Comparison of ENCODE assay signal across 1 cellular context in the genomic region with DNA sequence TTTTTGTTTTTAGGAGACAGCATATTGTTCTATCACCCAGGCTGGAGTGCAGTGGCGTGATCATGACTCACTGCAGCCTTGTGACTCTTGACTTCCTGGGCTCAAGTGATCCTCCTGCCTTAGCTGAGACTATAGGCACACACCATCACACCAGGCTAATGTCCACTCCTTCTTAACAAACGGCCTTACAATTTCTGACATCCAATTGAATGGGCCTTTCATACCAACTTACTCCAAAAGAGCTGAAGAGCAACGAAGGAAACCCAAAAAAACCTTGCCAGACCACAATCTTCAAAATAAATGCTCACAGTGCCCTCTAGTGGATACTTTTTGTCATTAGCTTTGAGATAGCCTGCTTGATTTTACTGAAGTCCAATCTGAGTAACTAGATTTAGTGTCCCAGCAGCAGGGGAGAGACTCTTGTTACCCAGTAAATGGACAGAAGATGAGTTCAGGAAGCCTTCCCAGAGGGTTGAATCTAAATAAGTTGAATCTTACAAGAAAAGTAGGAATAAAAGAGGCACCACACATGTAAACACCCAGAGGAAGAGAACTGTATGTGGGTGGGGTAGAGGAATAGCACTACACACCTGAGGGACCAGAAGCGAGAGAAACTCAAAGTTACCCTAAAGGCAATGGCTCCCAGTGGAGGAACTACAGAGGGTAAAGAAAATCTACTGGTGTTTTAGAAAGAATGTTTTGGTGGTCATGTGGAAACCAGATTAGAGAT.
TF ChIP-seq lines count a peak whose summit lies in the region.

No MANE protein-coding gene starts in this region.

TF ChIP-seq in K562, 482 proteins besides CTCF, POLR2A, EP300 and RAD21 (continued from another document):
- TF ChIP-seq, protein P1, sequence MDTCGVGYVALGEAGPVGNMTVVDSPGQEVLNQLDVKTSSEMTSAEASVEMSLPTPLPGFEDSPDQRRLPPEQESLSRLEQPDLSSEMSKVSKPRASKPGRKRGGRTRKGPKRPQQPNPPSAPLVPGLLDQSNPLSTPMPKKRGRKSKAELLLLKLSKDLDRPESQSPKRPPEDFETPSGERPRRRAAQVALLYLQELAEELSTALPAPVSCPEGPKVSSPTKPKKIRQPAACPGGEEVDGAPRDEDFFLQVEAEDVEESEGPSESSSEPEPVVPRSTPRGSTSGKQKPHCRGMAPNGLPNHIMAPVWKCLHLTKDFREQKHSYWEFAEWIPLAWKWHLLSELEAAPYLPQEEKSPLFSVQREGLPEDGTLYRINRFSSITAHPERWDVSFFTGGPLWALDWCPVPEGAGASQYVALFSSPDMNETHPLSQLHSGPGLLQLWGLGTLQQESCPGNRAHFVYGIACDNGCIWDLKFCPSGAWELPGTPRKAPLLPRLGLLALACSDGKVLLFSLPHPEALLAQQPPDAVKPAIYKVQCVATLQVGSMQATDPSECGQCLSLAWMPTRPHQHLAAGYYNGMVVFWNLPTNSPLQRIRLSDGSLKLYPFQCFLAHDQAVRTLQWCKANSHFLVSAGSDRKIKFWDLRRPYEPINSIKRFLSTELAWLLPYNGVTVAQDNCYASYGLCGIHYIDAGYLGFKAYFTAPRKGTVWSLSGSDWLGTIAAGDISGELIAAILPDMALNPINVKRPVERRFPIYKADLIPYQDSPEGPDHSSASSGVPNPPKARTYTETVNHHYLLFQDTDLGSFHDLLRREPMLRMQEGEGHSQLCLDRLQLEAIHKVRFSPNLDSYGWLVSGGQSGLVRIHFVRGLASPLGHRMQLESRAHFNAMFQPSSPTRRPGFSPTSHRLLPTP (IDR thresholded peaks at IDR 0.05; ENCODE audit: borderline replicate concordance, extremely low read depth, insufficient read length): no peak
- no peak for TF ChIP-seq SRF (CRISPR knock-in tag; IDR thresholded peaks at IDR 0.05)
- no peak for TF ChIP-seq ZNF57 (CRISPR knock-in tag; IDR thresholded peaks at IDR 0.05)
- TF ChIP-seq, protein P2, sequence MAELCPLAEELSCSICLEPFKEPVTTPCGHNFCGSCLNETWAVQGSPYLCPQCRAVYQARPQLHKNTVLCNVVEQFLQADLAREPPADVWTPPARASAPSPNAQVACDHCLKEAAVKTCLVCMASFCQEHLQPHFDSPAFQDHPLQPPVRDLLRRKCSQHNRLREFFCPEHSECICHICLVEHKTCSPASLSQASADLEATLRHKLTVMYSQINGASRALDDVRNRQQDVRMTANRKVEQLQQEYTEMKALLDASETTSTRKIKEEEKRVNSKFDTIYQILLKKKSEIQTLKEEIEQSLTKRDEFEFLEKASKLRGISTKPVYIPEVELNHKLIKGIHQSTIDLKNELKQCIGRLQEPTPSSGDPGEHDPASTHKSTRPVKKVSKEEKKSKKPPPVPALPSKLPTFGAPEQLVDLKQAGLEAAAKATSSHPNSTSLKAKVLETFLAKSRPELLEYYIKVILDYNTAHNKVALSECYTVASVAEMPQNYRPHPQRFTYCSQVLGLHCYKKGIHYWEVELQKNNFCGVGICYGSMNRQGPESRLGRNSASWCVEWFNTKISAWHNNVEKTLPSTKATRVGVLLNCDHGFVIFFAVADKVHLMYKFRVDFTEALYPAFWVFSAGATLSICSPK (IDR thresholded peaks at IDR 0.05; ENCODE audit: borderline replicate concordance): no peak
- TF ChIP-seq, protein P3, sequence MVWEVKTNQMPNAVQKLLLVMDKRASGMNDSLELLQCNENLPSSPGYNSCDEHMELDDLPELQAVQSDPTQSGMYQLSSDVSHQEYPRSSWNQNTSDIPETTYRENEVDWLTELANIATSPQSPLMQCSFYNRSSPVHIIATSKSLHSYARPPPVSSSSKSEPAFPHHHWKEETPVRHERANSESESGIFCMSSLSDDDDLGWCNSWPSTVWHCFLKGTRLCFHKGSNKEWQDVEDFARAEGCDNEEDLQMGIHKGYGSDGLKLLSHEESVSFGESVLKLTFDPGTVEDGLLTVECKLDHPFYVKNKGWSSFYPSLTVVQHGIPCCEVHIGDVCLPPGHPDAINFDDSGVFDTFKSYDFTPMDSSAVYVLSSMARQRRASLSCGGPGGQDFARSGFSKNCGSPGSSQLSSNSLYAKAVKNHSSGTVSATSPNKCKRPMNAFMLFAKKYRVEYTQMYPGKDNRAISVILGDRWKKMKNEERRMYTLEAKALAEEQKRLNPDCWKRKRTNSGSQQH (CRISPR knock-in tag; IDR thresholded peaks at IDR 0.05): peak; percentile 70; the same call in 1 of the 2 replicates
- TF ChIP-seq, protein P4, sequence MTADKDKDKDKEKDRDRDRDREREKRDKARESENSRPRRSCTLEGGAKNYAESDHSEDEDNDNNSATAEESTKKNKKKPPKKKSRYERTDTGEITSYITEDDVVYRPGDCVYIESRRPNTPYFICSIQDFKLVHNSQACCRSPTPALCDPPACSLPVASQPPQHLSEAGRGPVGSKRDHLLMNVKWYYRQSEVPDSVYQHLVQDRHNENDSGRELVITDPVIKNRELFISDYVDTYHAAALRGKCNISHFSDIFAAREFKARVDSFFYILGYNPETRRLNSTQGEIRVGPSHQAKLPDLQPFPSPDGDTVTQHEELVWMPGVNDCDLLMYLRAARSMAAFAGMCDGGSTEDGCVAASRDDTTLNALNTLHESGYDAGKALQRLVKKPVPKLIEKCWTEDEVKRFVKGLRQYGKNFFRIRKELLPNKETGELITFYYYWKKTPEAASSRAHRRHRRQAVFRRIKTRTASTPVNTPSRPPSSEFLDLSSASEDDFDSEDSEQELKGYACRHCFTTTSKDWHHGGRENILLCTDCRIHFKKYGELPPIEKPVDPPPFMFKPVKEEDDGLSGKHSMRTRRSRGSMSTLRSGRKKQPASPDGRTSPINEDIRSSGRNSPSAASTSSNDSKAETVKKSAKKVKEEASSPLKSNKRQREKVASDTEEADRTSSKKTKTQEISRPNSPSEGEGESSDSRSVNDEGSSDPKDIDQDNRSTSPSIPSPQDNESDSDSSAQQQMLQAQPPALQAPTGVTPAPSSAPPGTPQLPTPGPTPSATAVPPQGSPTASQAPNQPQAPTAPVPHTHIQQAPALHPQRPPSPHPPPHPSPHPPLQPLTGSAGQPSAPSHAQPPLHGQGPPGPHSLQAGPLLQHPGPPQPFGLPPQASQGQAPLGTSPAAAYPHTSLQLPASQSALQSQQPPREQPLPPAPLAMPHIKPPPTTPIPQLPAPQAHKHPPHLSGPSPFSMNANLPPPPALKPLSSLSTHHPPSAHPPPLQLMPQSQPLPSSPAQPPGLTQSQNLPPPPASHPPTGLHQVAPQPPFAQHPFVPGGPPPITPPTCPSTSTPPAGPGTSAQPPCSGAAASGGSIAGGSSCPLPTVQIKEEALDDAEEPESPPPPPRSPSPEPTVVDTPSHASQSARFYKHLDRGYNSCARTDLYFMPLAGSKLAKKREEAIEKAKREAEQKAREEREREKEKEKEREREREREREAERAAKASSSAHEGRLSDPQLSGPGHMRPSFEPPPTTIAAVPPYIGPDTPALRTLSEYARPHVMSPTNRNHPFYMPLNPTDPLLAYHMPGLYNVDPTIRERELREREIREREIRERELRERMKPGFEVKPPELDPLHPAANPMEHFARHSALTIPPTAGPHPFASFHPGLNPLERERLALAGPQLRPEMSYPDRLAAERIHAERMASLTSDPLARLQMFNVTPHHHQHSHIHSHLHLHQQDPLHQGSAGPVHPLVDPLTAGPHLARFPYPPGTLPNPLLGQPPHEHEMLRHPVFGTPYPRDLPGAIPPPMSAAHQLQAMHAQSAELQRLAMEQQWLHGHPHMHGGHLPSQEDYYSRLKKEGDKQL (CRISPR knock-in tag; IDR thresholded peaks at IDR 0.05; ENCODE audit: borderline replicate concordance): no peak
- no peak for TF ChIP-seq ZNF197 (CRISPR knock-in tag; IDR thresholded peaks at IDR 0.05; ENCODE audit: low read depth)
- no peak for TF ChIP-seq ZNF699 (CRISPR knock-in tag; IDR thresholded peaks at IDR 0.05; ENCODE audit: insufficient replicate concordance)
- no peak for TF ChIP-seq NCOR1 (IDR thresholded peaks at IDR 0.05)
- TF ChIP-seq, protein P5, sequence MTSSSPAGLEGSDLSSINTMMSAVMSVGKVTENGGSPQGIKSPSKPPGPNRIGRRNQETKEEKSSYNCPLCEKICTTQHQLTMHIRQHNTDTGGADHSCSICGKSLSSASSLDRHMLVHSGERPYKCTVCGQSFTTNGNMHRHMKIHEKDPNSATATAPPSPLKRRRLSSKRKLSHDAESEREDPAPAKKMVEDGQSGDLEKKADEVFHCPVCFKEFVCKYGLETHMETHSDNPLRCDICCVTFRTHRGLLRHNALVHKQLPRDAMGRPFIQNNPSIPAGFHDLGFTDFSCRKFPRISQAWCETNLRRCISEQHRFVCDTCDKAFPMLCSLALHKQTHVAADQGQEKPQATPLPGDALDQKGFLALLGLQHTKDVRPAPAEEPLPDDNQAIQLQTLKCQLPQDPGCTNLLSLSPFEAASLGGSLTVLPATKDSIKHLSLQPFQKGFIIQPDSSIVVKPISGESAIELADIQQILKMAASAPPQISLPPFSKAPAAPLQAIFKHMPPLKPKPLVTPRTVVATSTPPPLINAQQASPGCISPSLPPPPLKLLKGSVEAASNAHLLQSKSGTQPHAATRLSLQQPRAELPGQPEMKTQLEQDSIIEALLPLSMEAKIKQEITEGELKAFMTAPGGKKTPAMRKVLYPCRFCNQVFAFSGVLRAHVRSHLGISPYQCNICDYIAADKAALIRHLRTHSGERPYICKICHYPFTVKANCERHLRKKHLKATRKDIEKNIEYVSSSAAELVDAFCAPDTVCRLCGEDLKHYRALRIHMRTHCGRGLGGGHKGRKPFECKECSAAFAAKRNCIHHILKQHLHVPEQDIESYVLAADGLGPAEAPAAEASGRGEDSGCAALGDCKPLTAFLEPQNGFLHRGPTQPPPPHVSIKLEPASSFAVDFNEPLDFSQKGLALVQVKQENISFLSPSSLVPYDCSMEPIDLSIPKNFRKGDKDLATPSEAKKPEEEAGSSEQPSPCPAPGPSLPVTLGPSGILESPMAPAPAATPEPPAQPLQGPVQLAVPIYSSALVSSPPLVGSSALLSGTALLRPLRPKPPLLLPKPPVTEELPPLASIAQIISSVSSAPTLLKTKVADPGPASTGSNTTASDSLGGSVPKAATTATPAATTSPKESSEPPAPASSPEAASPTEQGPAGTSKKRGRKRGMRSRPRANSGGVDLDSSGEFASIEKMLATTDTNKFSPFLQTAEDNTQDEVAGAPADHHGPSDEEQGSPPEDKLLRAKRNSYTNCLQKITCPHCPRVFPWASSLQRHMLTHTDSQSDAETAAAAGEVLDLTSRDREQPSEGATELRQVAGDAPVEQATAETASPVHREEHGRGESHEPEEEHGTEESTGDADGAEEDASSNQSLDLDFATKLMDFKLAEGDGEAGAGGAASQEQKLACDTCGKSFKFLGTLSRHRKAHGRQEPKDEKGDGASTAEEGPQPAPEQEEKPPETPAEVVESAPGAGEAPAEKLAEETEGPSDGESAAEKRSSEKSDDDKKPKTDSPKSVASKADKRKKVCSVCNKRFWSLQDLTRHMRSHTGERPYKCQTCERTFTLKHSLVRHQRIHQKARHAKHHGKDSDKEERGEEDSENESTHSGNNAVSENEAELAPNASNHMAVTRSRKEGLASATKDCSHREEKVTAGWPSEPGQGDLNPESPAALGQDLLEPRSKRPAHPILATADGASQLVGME (CRISPR knock-in tag; IDR thresholded peaks at IDR 0.05): no peak
- TF ChIP-seq ATF7 (IDR thresholded peaks at IDR 0.05): peak; percentile 16; the same call in 1 of the 2 replicates
